32 cellular contexts compared by ENCODE assay signal in the genomic region with DNA sequence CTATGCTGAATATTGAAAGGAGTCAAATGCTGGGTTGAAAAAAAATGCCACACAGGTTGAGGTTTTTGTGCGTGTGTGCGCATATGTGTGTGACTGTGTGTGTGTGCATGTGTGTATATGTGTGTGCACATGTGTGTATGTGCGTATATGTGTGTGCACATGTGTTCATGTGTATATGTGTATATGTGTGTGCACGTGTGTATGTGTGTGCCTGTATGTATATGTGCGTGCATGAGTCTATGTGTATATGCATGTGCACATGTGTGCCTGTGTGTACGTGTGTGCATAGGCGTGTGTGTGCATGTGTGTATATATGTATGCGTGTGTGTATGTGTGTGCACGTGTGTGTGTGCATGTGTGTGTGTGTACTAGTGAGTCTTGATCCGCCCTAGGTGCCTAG.
"Had no signal": no experiment of that assay in that cellular context is flagged by ENCODE, and none has a peak within 500 bp of the region (broad histone marks: within the 10 kb centered on the region; RNA-seq: fewer than 3 reads in every experiment).

No MANE protein-coding gene starts in this region.

- H3K36me3 ChIP-seq: adrenal gland, cardiac muscle cell, colonic mucosa, WERI-Rb-1 had no signal

- H3K27ac ChIP-seq: adrenal gland, body of pancreas, cardiac muscle cell, colonic mucosa, WERI-Rb-1 had no signal

- H3K4me1 ChIP-seq: adrenal gland, body of pancreas, colonic mucosa had no signal

- H3K4me3 ChIP-seq: adrenal gland, body of pancreas, cardiac muscle cell, colonic mucosa had no signal

- ATAC-seq: activated CD4-positive, CD25-positive, alpha-beta regulatory T cell treated with anti-CD3 and anti-CD28 coated beads, Interleukin-2, amount 50 U/mL, for 24 hours; activated CD8-positive, alpha-beta memory T cell treated with anti-CD3 and anti-CD28 coated beads, Interleukin-2, amount 10 ng/mL, durations not matched to agents 7 days and 5 days; activated CD8-positive, alpha-beta T cell treated with anti-CD3 and anti-CD28 coated beads, Interleukin-2, amount 10 ng/mL, durations not matched to agents 7 days and 5 days; activated naive CD8-positive, alpha-beta T cell treated with anti-CD3 and anti-CD28 coated beads, Interleukin-2, amount 50 U/mL, for 24 hours; body of pancreas; esophagus mucosa; T-helper 17 cell had no signal

- H3K27me3 ChIP-seq: adrenal gland, body of pancreas, cardiac muscle cell, colonic mucosa had no signal

- DNase-seq: activated B cell treated with CpG ODN at 0.5 μM for 24 hours; activated CD4-positive, alpha-beta memory T cell treated with anti-CD3 and anti-CD28 coated beads for 36 hours; activated CD4-positive, alpha-beta T cell treated with anti-CD3 and anti-CD28 coated beads for 48 hours; activated CD4-positive, alpha-beta T cell treated with anti-CD3 and anti-CD28 coated beads, Interleukin-2, amount 50 U/mL, for 1 hour; activated CD8-positive, alpha-beta memory T cell treated with anti-CD3 and anti-CD28 coated beads, Interleukin-2, amount 10 ng/mL, durations not matched to agents 7 days and 5 days; activated CD8-positive, alpha-beta memory T cell treated with anti-CD3 and anti-CD28 coated beads, Interleukin-2, amount 50 U/mL, for 4 hours; activated CD8-positive, alpha-beta T cell treated with anti-CD3 and anti-CD28 coated beads, Interleukin-2, amount 10 ng/mL, durations not matched to agents 7 days and 5 days; activated effector memory CD4-positive, alpha-beta T cell treated with anti-CD3 and anti-CD28 coated beads, Interleukin-2, amount 50 U/mL, for 16 hours; activated naive CD4-positive, alpha-beta T cell treated with anti-CD3 and anti-CD28 coated beads for 36 hours; activated naive CD8-positive, alpha-beta T cell treated with anti-CD3 and anti-CD28 coated beads for 36 hours; activated naive CD8-positive, alpha-beta T cell treated with anti-CD3 and anti-CD28 coated beads, Interleukin-2, amount 50 U/mL, for 24 hours; activated T-cell treated with anti-CD3 and anti-CD28 coated beads, Interleukin-2, amount 50 U/mL, for 1 hour; activated T-cell treated with anti-CD3 and anti-CD28 coated beads, Interleukin-2, amount 50 U/mL, for 48 hours; adrenal gland; amygdala; aorta; body of pancreas; central memory CD4-positive, alpha-beta T cell; cerebellar nuclear complex; colonic mucosa; effector CD8-positive, alpha-beta T cell; foreskin fibroblast; head of caudate nucleus; T-helper 1 cell; T-helper 17 cell; T1000; WERI-Rb-1 had no signal

- H3K9me3 ChIP-seq: colonic mucosa had no signal

- FAIRE-seq: endometrium, frontal cortex had no signal
